9 cellular contexts compared by ENCODE assay signal in the genomic region with DNA sequence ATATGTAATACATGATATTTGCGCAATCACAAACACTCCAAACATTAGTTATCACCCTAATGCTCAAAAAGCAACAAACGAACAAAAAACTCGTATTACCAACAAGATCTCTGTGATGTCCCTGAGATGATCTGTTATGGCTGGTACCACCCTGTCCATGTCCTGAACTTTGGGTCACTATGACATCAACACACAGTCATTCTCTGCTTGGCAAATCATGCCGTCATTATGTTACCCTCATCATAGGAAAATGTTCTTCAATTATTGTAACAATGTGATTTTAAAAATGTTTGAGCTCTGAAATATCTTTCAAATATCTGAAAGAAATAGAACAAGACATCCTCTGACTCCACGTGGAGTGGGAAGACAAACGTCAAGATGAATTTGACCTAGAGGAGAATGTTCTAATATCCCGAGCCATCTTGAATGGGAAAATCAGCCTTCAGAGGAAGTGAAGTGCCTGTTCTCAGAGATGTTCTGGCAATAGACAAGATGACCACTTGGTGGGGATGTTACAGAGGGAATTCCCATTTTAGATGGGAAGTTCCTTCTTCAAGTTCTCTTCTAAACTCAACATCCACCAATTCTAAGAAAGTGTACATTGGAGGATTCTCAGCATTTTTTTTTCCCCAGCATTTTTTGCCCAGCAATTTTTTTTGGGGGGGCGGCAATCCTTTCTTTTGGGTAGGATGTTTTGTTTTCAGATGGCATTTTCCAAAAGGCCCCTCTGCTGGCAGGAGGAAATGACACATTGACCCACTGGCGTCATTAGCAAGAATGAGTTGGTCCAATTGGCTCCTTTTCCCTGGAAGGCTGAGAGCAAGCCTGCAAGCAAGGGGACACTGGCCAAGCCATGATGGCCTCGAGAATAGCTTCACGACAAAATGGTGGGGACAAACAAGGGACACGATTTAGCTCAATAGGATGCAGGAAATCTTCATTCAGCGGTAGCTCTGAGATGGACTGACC. TPM values are rescaled to one million over a fixed set of nuclear protein-coding genes. Genes with fewer than 3 reads are reported as not detected.
DNase-seq lines count a peak whose midpoint lies in the region; ATAC-seq and TF ChIP-seq lines count a peak whose summit lies in the region.
"Had no signal": no experiment of that assay in that cellular context is flagged by ENCODE, and none has a peak within 500 bp of the region (broad histone marks: within the 10 kb centered on the region; RNA-seq: fewer than 3 reads in every experiment).

No MANE protein-coding gene starts in this region.

- intact Hi-C loops in lower lobe of right lung (cut with DNase I) (no loop called here), sciatic nerve (cut with DNase I) (loop anchor here (2.0 kb wide), 1 partner anchor 195 kb away; no protein-coding TSS in a partner anchor)

- peak in 1 of 2 donors; percentile 66 for ATAC-seq in lower lobe of right lung
- ATAC-seq in HG02852 (IDR thresholded peaks at IDR 0.05; ENCODE audit: unreplicated experiment), result no peak
- ATAC-seq in sciatic nerve, result no peak
- ATAC-seq in GM18520 (IDR thresholded peaks at IDR 0.05; ENCODE audit: unreplicated experiment), result no peak

- peak; percentile 55 for TF ChIP-seq CTCF in lower lobe of right lung (IDR thresholded peaks at IDR 0.05)

- peak; percentile 14 for DNase-seq in G401 (ENCODE audit: low spot score)
- DNase-seq in M059J (ENCODE audit: low read depth), result peak; percentile 82
- peak; percentile 75 for DNase-seq in amniotic epithelial cell (ENCODE audit: low read depth)
- DNase-seq in lower lobe of right lung, result no peak
- DNase-seq in sciatic nerve (ENCODE audit: low spot score), result no peak
- no peak for DNase-seq in NCI-H446 (lab: John Stamatoyannopoulos, UW)
- DNase-seq: activated B cell treated with CpG ODN at 0.5 μM for 24 hours had no signal

- H3K4me3 ChIP-seq in lower lobe of right lung, result no peak overlapping the region

- no peaks in the 10 kb centered on the region for H3K9me3 ChIP-seq in lower lobe of right lung

- H3K27ac ChIP-seq in lower lobe of right lung, result no peak overlapping the region

- H3K36me3 ChIP-seq in lower lobe of right lung, result no peaks in the 10 kb centered on the region

- H3K27me3 ChIP-seq in lower lobe of right lung (ENCODE audit: low read depth), result peaks cover 3% of the 10 kb centered on the region

- H3K4me1 ChIP-seq in lower lobe of right lung, result peaks cover 4% of the 10 kb centered on the region

- in situ Hi-C loops in G401 (cut with HindIII; ENCODE audit: low sequenced_read_pairs), result no loop called here

RNA-seq across cellular contexts. Expression of a gene that starts 3.7 kb away (rescaled TPM):
- total RNA-seq in G401 (2014; rRNA removed; shearing (Covaris generic)), result 1.7 and 3.9 TPM in 2 replicates
- 16.0 and 28.0 TPM in 2 replicates for total RNA-seq in M059J (2014; rRNA removed; shearing (Covaris generic))
- total RNA-seq in lower lobe of right lung (2.9 TPM), sciatic nerve (not detected)
- total RNA-seq: activated B cell treated with CpG ODN at 0.5 μM for 24 hours had no signal

RNA-seq across cellular contexts. Expression of a gene that starts 20.1 kb away (rescaled TPM):
- total RNA-seq in G401 (2014; rRNA removed; shearing (Covaris generic)), result under 0.01 TPM in 1 of 2 replicates, not detected in the other
- total RNA-seq in M059J (2014; rRNA removed; shearing (Covaris generic)), result 0.64 and 1.3 TPM in 2 replicates
- total RNA-seq in lower lobe of right lung, result 8.4 TPM
- total RNA-seq in sciatic nerve, result 0.67 TPM

Comparison
In these comparisons a context has a peak if more than half of its experiments do, and no peak if none do; other contexts are left out.
1. DNase-seq: peak in G401 (single experiment), M059J (single experiment) and amniotic epithelial cell (single experiment); none in lower lobe of right lung (single experiment), sciatic nerve (single experiment) and NCI-H446 (0 of 2).